ENCODE assay signal across 17 cellular contexts in the genomic region with DNA sequence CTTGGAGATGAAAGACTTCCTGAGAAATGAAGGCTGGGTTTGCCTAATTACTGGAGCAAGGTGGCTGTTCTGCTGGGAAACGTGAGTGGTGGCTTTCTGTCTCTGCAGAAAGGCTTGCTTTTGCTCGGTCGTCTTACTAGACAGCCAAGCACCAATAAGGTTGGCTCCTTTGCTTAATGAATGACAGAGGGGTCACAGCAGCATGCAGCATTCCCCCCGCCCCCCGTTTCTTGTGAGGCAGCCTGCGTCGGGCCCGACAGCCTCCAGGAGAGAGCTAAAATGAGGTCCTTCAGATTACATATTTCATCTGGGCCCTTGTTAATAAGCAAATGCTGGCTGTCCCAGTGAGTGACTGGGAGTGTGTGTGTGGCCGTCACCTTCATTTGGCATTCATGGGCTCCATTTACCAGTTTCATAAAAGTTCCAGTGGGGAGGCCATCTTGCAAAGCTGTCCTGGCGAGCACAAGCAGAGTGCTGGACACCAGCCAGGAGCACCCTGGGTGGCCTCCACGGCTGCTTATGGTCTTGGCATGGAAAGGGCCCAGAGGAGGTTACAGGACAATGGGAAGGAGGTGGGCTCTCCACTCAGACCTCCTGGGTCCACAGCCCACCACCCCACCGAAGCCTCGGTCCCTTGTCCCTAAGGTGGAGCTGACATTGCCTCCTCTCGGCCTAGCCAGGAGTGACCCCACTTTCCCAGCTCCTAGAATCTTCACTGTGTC. TPM values are rescaled to one million over a fixed set of nuclear protein-coding genes. Genes with fewer than 3 reads are reported as not detected.
DNase-seq lines count a peak whose midpoint lies in the region; ATAC-seq and TF ChIP-seq lines count a peak whose summit lies in the region.
"Had no signal": no experiment of that assay in that cellular context is flagged by ENCODE, and none has a peak within 500 bp of the region (broad histone marks: within the 10 kb centered on the region; RNA-seq: fewer than 3 reads in every experiment).

No MANE protein-coding gene starts in this region.

- no peaks in the 10 kb centered on the region for H3K27me3 Mint-ChIP-seq in naive B cell
- no peaks in the 10 kb centered on the region for H3K27me3 Mint-ChIP-seq in activated T-cell treated with anti-CD3 and anti-CD28 coated beads, Interleukin-2, amount 50 U/mL, for 72 hours (ENCODE audit: low read depth)

- peak overlapping the region; percentile 13 to 90 (median 82) for H3K4me3 Mint-ChIP-seq in naive B cell
- no peak overlapping the region for H3K4me3 Mint-ChIP-seq in activated T-cell treated with anti-CD3 and anti-CD28 coated beads, Interleukin-2, amount 50 U/mL, for 72 hours

- H3K27ac ChIP-seq in DOHH2 (ENCODE audit: low read depth, low read length) (peak overlapping the region; percentile 82), HL-60 (replicated peaks) (peak overlapping the region; percentile 53), SU-DHL-6 (ENCODE audit: low read depth, low read length) (peak overlapping the region; percentile 87), left lung (peak overlapping the region in 1 of 2 donors; percentile 81)
- H3K27ac ChIP-seq: GM23248, SK-N-MC, tibial artery had no signal

- DNase-seq in HL-60 (ENCODE audit: low read depth in 1 of 2, low spot score in 1 of 2) (no peak), naive B cell (no peak), left lung (no peak)
- DNase-seq in activated T-cell treated with anti-CD3 and anti-CD28 coated beads, Interleukin-2, amount 50 U/mL, for 72 hours = no peak
- DNase-seq: activated CD4-positive, alpha-beta T cell treated with anti-CD3 and anti-CD28 coated beads, Interleukin-2, amount 50 U/mL, for 48 hours; amniotic stem cell; GM23248; MG63; stimulated activated CD4-positive, alpha-beta T cell treated with anti-CD3 and anti-CD28 coated beads, Interleukin-2, amount 100 ng/mL, for 24 hours; tibial artery had no signal

- no peak overlapping the region for H3K9ac ChIP-seq in SU-DHL-6 (ENCODE audit: low read length)
- H3K9ac ChIP-seq: GM23248 had no signal

- intact Hi-C loops in left lung (cut with DNase I) = no loop called here

- H2AFZ ChIP-seq in SU-DHL-6 (ENCODE audit: low read depth, low read length, severe bottlenecking) = no peak overlapping the region
- H2AFZ ChIP-seq: GM23248 had no signal

- H3K27me3 ChIP-seq in DOHH2 (ENCODE audit: control insufficient read depth, low read length) (no peaks in the 10 kb centered on the region), HL-60 (ENCODE audit: insufficient read depth, poor library complexity, severe bottlenecking) (no peaks in the 10 kb centered on the region), SU-DHL-6 (ENCODE audit: low read length) (no peaks in the 10 kb centered on the region), left lung (no peaks in the 10 kb centered on the region)
- H3K27me3 ChIP-seq: MG63, right atrium auricular region, tibial artery had no signal

- peaks cover 4 to 9% of the 10 kb centered on the region in 2 donors for H3K36me3 Mint-ChIP-seq in naive B cell
- H3K36me3 Mint-ChIP-seq in activated T-cell treated with anti-CD3 and anti-CD28 coated beads, Interleukin-2, amount 50 U/mL, for 72 hours (ENCODE audit: insufficient read depth in 2 of 2) = no peaks in the 10 kb centered on the region

- peaks cover 4% of the 10 kb centered on the region; the same call in 1 of the 2 replicates for H3K36me3 ChIP-seq in DOHH2 (ENCODE audit: control insufficient read depth, low read length)
- H3K36me3 ChIP-seq in SU-DHL-6 (ENCODE audit: low read length) = no peaks in the 10 kb centered on the region
- H3K36me3 ChIP-seq in left lung = peaks cover 0 to 21% of the 10 kb centered on the region in 2 donors
- H3K36me3 ChIP-seq: right atrium auricular region, tibial artery had no signal

- TF ChIP-seq CTCF in DOHH2 (IDR thresholded peaks at IDR 0.05; ENCODE audit: low read depth, low read length, poor library complexity, severe bottlenecking) = no peak
- no peak for TF ChIP-seq CTCF in HL-60 (IDR thresholded peaks at IDR 0.05; ENCODE audit: insufficient read depth, low read length)
- no peak for TF ChIP-seq CTCF in SU-DHL-6 (IDR thresholded peaks at IDR 0.05; ENCODE audit: insufficient read depth, low read length, poor library complexity, severe bottlenecking)
- no peak for TF ChIP-seq CTCF in left lung (IDR thresholded peaks at IDR 0.05)

- ATAC-seq in naive B cell (ENCODE audit: low read depth in 2 of 2) (no peak), HG02884 (IDR thresholded peaks at IDR 0.05; ENCODE audit: unreplicated experiment) (no peak), left lung (no peak), GM21526 (IDR thresholded peaks at IDR 0.05; ENCODE audit: low FRiP score, unreplicated experiment) (no peak)
- ATAC-seq in activated T-cell treated with anti-CD3 and anti-CD28 coated beads, Interleukin-2, amount 50 U/mL, for 72 hours (replicated peaks in 1 of 2) = no peak

- peak overlapping the region; percentile 43 to 98 (median 95) for H3K27ac Mint-ChIP-seq in naive B cell
- no peak overlapping the region for H3K27ac Mint-ChIP-seq in activated T-cell treated with anti-CD3 and anti-CD28 coated beads, Interleukin-2, amount 50 U/mL, for 72 hours

- H3K9me3 Mint-ChIP-seq in naive B cell = peaks cover 0 to 3% (median 0%) of the 10 kb centered on the region in 7 donors
- no peaks in the 10 kb centered on the region for H3K9me3 Mint-ChIP-seq in activated T-cell treated with anti-CD3 and anti-CD28 coated beads, Interleukin-2, amount 50 U/mL, for 72 hours

- peak overlapping the region; percentile 80 for H3K4me2 ChIP-seq in DOHH2 (ENCODE audit: low read length)
- peak overlapping the region; percentile 30 for H3K4me2 ChIP-seq in SU-DHL-6 (ENCODE audit: low read depth, low read length, poor library complexity, severe bottlenecking)

- H3F3A ChIP-seq in DOHH2 (ENCODE audit: control insufficient read depth, insufficient read depth) = peaks cover 10% of the 10 kb centered on the region
- peaks cover 7% of the 10 kb centered on the region for H3F3A ChIP-seq in SU-DHL-6 (ENCODE audit: insufficient read depth)

- H3K9me3 ChIP-seq in DOHH2 (ENCODE audit: control insufficient read depth, insufficient read depth, low read length) = 0 out of 2 replicates have a peak, but pooled peaks cover 2% of the 10 kb centered on the region
- no peaks in the 10 kb centered on the region for H3K9me3 ChIP-seq in SU-DHL-6 (ENCODE audit: insufficient read depth, low read length)
- H3K9me3 ChIP-seq in left lung = no peaks in the 10 kb centered on the region
- H3K9me3 ChIP-seq: MG63, right atrium auricular region, tibial artery had no signal

- peaks cover 54 to 76% (median 69%) of the 10 kb centered on the region in 3 donors for H3K4me1 Mint-ChIP-seq in naive B cell
- peaks cover 46% of the 10 kb centered on the region for H3K4me1 Mint-ChIP-seq in activated T-cell treated with anti-CD3 and anti-CD28 coated beads, Interleukin-2, amount 50 U/mL, for 72 hours (ENCODE audit: low read depth)

- H3K4me3 ChIP-seq in DOHH2 (ENCODE audit: low read length) = peak overlapping the region; percentile 40
- H3K4me3 ChIP-seq in HL-60 (replicated peaks; ENCODE audit: insufficient read depth, low read length) = no peak overlapping the region
- no peak overlapping the region for H3K4me3 ChIP-seq in SU-DHL-6 (ENCODE audit: insufficient read depth, low read length, poor library complexity, severe bottlenecking)
- no peak overlapping the region for H3K4me3 ChIP-seq in left lung
- H3K4me3 ChIP-seq: GM23248, lung, MG63, right atrium auricular region, SK-N-MC, tibial artery had no signal

- no peaks in the 10 kb centered on the region for H3K79me2 ChIP-seq in DOHH2 (ENCODE audit: control insufficient read depth, low read length)
- H3K79me2 ChIP-seq in SU-DHL-6 (ENCODE audit: insufficient read depth, low read length) = no peaks in the 10 kb centered on the region

- no peaks in the 10 kb centered on the region; the same call in 1 of the 2 replicates for H4K20me1 ChIP-seq in DOHH2 (ENCODE audit: control insufficient read depth, insufficient read depth, low read depth, low read length)
- no peaks in the 10 kb centered on the region for H4K20me1 ChIP-seq in SU-DHL-6 (ENCODE audit: low read depth, low read length)

- H3K9me2 ChIP-seq in DOHH2 (replicated peaks; ENCODE audit: control insufficient read depth, low read length) (no peaks in the 10 kb centered on the region), SU-DHL-6 (replicated peaks; ENCODE audit: insufficient read depth, low read length) (no peaks in the 10 kb centered on the region)

- H3K4me1 ChIP-seq in DOHH2 (ENCODE audit: control insufficient read depth, low read length) (peaks cover 60% of the 10 kb centered on the region), left lung (peaks cover 23 to 57% of the 10 kb centered on the region in 2 donors)

RNA-seq across cellular contexts. Expression of gene ODC1, which starts 37.2 kb away (rescaled TPM):
- 100 to 1,000 TPM; 142 to 202 (median 165) TPM for polyA plus RNA-seq in naive B cell (ENCODE audit: low read depth in 6 of 6)
- total RNA-seq in activated T-cell treated with anti-CD3 and anti-CD28 coated beads, Interleukin-2, amount 50 U/mL, for 72 hours = 10 to 100 TPM; 72.0 to 73.5 TPM
- 10 to 100 TPM; 55.0 to 98.4 TPM for total RNA-seq in left lung

Comparison
In these comparisons a context has a peak if more than half of its experiments do, and no peak if none do; other contexts are left out.
1. H3K4me3 Mint-ChIP-seq: peak in naive B cell (8 of 8); none in activated T-cell treated with anti-CD3 and anti-CD28 coated beads, Interleukin-2, amount 50 U/mL, for 72 hours (0 of 2).